Comparison of ENCODE assay signal across 7 cellular contexts in genomic region chr6:52776711-52777351, GRCh38. TPM values are rescaled to one million over a fixed set of nuclear protein-coding genes. Genes with fewer than 3 reads are reported as not detected.
"Had no signal": no experiment of that assay in that cellular context is flagged by ENCODE, and none has a peak within 500 bp of the region (broad histone marks: within the 10 kb centered on the region; RNA-seq: fewer than 3 reads in every experiment).

No MANE protein-coding gene starts in this region.

RNA-seq across cellular contexts. Expression of gene GSTA2, which starts 13.6 kb away (rescaled TPM):
- total RNA-seq: GM23338, H1, H7, H9, HFFc6 had no signal
- polyA plus RNA-seq: GM23248, GM23338 had no signal

RNA-seq across cellular contexts. Expression of gene GSTA1, which starts 26.8 kb away (rescaled TPM):
- total RNA-seq: GM23338, H1, H4, H9 had no signal
- polyA plus RNA-seq: GM23338 had no signal
